ENCODE assay signal across 8 cellular contexts in the genomic region with DNA sequence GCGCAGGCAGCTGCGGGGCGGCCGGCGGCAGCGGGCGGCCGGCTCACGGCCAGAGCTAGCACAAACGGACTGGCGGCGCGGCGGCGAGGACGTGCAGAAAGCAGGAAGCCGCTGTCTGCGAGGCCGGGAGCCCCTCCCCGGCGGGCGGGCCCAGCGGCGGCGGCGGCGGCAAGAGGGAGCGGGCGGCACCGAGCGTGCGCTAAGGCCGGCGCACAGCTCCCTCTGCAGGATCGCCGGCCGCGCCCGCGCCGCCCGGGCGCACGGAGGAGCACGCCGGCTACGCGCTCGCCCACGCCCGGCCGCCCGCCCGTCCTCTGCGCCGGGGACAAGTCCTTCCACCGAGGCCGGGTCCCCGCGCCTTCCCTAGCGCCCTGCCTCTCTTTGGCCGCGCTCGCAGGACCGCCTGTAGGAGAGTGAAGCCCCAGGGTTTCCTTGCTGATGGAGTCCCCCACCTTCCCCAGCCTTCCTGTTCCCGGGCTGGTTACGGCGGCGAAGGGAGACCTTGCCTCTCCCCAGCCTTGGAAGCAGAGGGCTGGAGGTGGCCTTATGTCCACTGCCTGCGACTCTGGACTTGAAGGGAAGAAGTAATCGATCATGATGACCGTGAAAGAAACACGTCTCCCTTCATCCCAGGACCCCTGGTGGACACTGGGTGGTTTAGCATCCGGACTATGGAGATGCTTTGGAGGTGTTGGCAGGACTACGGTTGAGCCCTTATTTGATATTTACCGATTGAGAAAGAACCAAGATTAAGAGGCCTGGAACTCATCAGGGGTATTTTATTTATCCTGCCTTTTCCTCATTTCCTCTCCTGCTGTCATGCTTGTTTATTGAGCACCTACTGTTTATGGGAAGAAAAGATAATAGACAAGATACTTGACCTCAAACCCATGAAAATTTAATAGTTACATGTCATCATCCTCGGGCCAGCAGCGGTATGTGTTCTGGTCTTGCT. TPM values are rescaled to one million over a fixed set of nuclear protein-coding genes. Genes with fewer than 3 reads are reported as not detected.
DNase-seq lines count a peak whose midpoint lies in the region; ATAC-seq, FAIRE-seq and TF ChIP-seq lines count a peak whose summit lies in the region.

PREP (minus strand) TSS at position 102 of the 955 bp plus-strand sequence. CDS start 191 bp downstream, outside the sequence.

- no peak within 1 kb of the TSS for H2BK20ac ChIP-seq in H1 (ENCODE audit: low read length)

- no peak within 1 kb of the TSS for H3K14ac ChIP-seq in H1 (ENCODE audit: insufficient read length)

- no peak within 1 kb of the TSS for H3K4ac ChIP-seq in H1 (replicated peaks; ENCODE audit: insufficient read length, low read depth, low read length)

- no peak within 1 kb of the TSS for H2AK5ac ChIP-seq in H1 (ENCODE audit: low read depth, low read length)

- peak within 1 kb of the TSS; percentile 61; the same call in 1 of the 2 replicates for H3K18ac ChIP-seq in H1 (ENCODE audit: extremely low read depth, low read length)

- H3K23me2 ChIP-seq in H1 (ENCODE audit: low read depth, low read length): peaks cover 8% of the 10 kb centered on the region; the same call in 1 of the 2 replicates

- peaks cover 17% of the 10 kb centered on the region for H3K4me1 ChIP-seq in Caco-2
- peaks cover 7 to 16% (median 10%) of the 10 kb centered on the region in 4 experiments; a peak in 6 of 7 replicates for H3K4me1 ChIP-seq in H1 (replicated peaks in 1 of 4; ENCODE audit: control insufficient read depth in 3 of 4, insufficient read depth in 4 of 4, low read length in 3 of 4)

- peak within 1 kb of the TSS; percentile 93 for H4K91ac ChIP-seq in H1 (replicated peaks; ENCODE audit: insufficient read length, low read length)

- H3K56ac ChIP-seq in H1 (replicated peaks; ENCODE audit: insufficient read length, low read depth, low read length): peak within 1 kb of the TSS; percentile 89

- H3K9ac ChIP-seq in H1 (replicated peaks in 1 of 4; ENCODE audit: extremely low read depth in 1 of 4, low read depth in 3 of 4, low read length in 3 of 4): peak within 1 kb of the TSS; percentile 71 to 87 (median 78)

- peak; percentile 9 to 48; a peak in 3 of 4 replicates for TF ChIP-seq RAD21 in H1 (IDR thresholded peaks at IDR 0.05 in 1 of 2, conservative IDR thresholded peaks at IDR 0.05 in 1 of 2; ENCODE audit: low read depth in 2 of 2, low read length in 2 of 2)

- H2BK120ac ChIP-seq in H1 (replicated peaks; ENCODE audit: low read depth, low read length): no peak within 1 kb of the TSS

- peak in 1 of 2 experiments; percentile 48; a peak in 1 of 3 replicates for TF ChIP-seq EP300 in H1 (IDR thresholded peaks at IDR 0.05; ENCODE audit: borderline replicate concordance in 1 of 2, low read depth in 2 of 2, low read length in 2 of 2)

- 9% methylated on average over 46 of the region's 78 CpGs; no CpG with 5 or more reads in 1 of the 2 experiments for WGBS in H1 (ENCODE audit: extremely low coverage in 1 of 2, insufficient coverage in 1 of 2, insufficient read length in 1 of 2, insufficient replicate concordance in 2 of 2, low coverage in 1 of 2, low lambda C conversion rate in 2 of 2, missing lambda C conversion rate in 1 of 2), 2 experiments

- DNase-seq in Caco-2: peak; percentile 82 to 92
- peak; percentile 83 for DNase-seq in HPDE6-E6E7 (ENCODE audit: extremely low spot score)
- peak; percentile 86 for DNase-seq in NOMO-1 treated with DMSO at 0.1 percent for 48 hours (lab: John Stamatoyannopoulos, UW; ENCODE audit: unreplicated experiment)
- DNase-seq in activated CD8-positive, alpha-beta memory T cell treated with anti-CD3 and anti-CD28 coated beads for 48 hours (ENCODE audit: low read depth in 2 of 3, low spot score in 2 of 3): peak; percentile 44 to 73 (median 52)
- peak in 1 of 2 experiments; percentile 85 for DNase-seq in H1 (ENCODE audit: low read depth in 1 of 2, low spot score in 2 of 2)
- DNase-seq in mesenteric fat pad (ENCODE audit: low spot score): peak; percentile 95
- peak; percentile 54 for DNase-seq in stimulated activated CD8-positive, alpha-beta memory T cell treated with anti-CD3 and anti-CD28 coated beads, Interleukin-15, amount 100 ng/mL, for 1 hour (ENCODE audit: low read depth)

- H3K27ac Mint-ChIP-seq in Caco-2 (ENCODE audit: unreplicated experiment): peak within 1 kb of the TSS; percentile 91

- peak; percentile 91 for ATAC-seq in GM19467 (IDR thresholded peaks at IDR 0.05; ENCODE audit: unreplicated experiment)

- TF ChIP-seq CTCF in Caco-2 (IDR thresholded peaks at IDR 0.05; ENCODE audit: insufficient read depth in 1 of 2, low read depth in 1 of 2, low read length in 1 of 2, severe bottlenecking in 1 of 2, unreplicated experiment in 1 of 2) (peak; percentile 81), H1 (IDR thresholded peaks at IDR 0.05; ENCODE audit: control extremely low read depth in 1 of 3, insufficient read depth in 1 of 3, low read depth in 1 of 3, low read length in 3 of 3) (peak; percentile 57 to 70 (median 62))

- H3K36me3 Mint-ChIP-seq in Caco-2 (ENCODE audit: insufficient read depth, unreplicated experiment): peaks cover under 1% of the 10 kb centered on the region

- no peaks in the 10 kb centered on the region for H3K27me3 ChIP-seq in Caco-2 (replicated peaks; ENCODE audit: control insufficient read depth, insufficient read depth, low read length)
- no peaks in the 10 kb centered on the region for H3K27me3 ChIP-seq in H1 (replicated peaks in 1 of 4; ENCODE audit: control insufficient read depth in 3 of 4, extremely low read depth in 1 of 4, insufficient read depth in 3 of 4, low read length in 3 of 4)

- H3K27ac ChIP-seq in H1 (ENCODE audit: low read depth, low read length): peak within 1 kb of the TSS; percentile 57

- CTCF ChIA-PET in Caco-2 (lab: Charles Lee): interaction anchor here (0.6 to 1.2 kb wide), 11 partner anchors 10 to 316 kb away, joined by 3 to 10 read pairs (median 4); no protein-coding TSS in a partner anchor
- CTCF ChIA-PET in H1 (lab: Charles Lee; ENCODE audit: partially characterized antibody): interaction anchor here (0.6 to 2.3 kb wide), 15 partner anchors 12 to 380 kb away, joined by 3 to 12 read pairs (median 4); no protein-coding TSS in a partner anchor

- H4K5ac ChIP-seq in H1 (ENCODE audit: insufficient read length, low read depth, low read length): peak within 1 kb of the TSS; percentile 55

- peaks cover 21% of the 10 kb centered on the region for H3K4me1 Mint-ChIP-seq in Caco-2 (ENCODE audit: low read depth, unreplicated experiment)

- H3K36me3 ChIP-seq in Caco-2 (ENCODE audit: control insufficient read depth, insufficient read depth, low read length) (no peaks in the 10 kb centered on the region), H1 (ENCODE audit: control insufficient read depth in 2 of 4, insufficient read depth in 4 of 4, low read length in 3 of 4) (no peaks in the 10 kb centered on the region)

- peak within 1 kb of the TSS; percentile 98 for H2AFZ ChIP-seq in H1 (ENCODE audit: low read length)

- peaks cover 7% of the 10 kb centered on the region for H3K79me1 ChIP-seq in H1 (ENCODE audit: low read depth, low read length)

- peak within 1 kb of the TSS; percentile 94 for H4K8ac ChIP-seq in H1 (ENCODE audit: extremely low read depth, insufficient read depth, low read length)

- peaks cover 11 to 39% of the 10 kb centered on the region in 2 experiments for H3K79me2 ChIP-seq in H1 (ENCODE audit: control insufficient read depth in 1 of 2, insufficient read depth in 2 of 2, low read length in 2 of 2)

- peaks cover 0 to 2% of the 10 kb centered on the region in 2 experiments for H4K20me1 ChIP-seq in H1 (replicated peaks in 1 of 2; ENCODE audit: control insufficient read depth in 1 of 2, insufficient read depth in 2 of 2, low read length in 2 of 2)

- peak within 1 kb of the TSS; percentile 97 for H3K4me3 Mint-ChIP-seq in Caco-2 (ENCODE audit: unreplicated experiment)

- H2BK15ac ChIP-seq in H1 (ENCODE audit: low read length): peak within 1 kb of the TSS; percentile 61; the same call in 1 of the 2 replicates

- no peaks in the 10 kb centered on the region for H3K9me3 Mint-ChIP-seq in Caco-2 (ENCODE audit: unreplicated experiment)

- TF ChIP-seq POLR2A in H1 (IDR thresholded peaks at IDR 0.05; ENCODE audit: control extremely low read depth in 1 of 2, low read depth in 2 of 2, low read length in 2 of 2): peak in 1 of 2 experiments; percentile 55; a peak in 2 of 3 replicates

- BruUV-seq in Caco-2 (replicated peaks; lab: Mats Ljungman, UMichigan): no TSS peak

- H3K4me2 ChIP-seq in H1 (ENCODE audit: insufficient read depth in 1 of 2, low read depth in 2 of 2, low read length in 2 of 2): peak within 1 kb of the TSS; percentile 76 to 99

- no peaks in the 10 kb centered on the region for H3K9me3 ChIP-seq in Caco-2
- no peaks in the 10 kb centered on the region for H3K9me3 ChIP-seq in H1 (ENCODE audit: insufficient read depth in 2 of 2, low read depth in 1 of 2, low read length in 1 of 2)

- peak; percentile 13 for FAIRE-seq in H1 (lab: Jason Lieb, UNC)

- H3K27me3 Mint-ChIP-seq in Caco-2 (ENCODE audit: insufficient read depth, unreplicated experiment): no peaks in the 10 kb centered on the region

- no peak within 1 kb of the TSS; the same call in 1 of the 2 replicates for H2BK12ac ChIP-seq in H1 (ENCODE audit: low read depth, low read length)

- intact Hi-C loops in Caco-2 (cut with micrococcal nuclease; ENCODE audit: unreplicated experiment): loop anchor here (1.0 to 2.0 kb wide), 4 partner anchors 29 to 316 kb away; no protein-coding TSS in a partner anchor

- no peak within 1 kb of the TSS for H3K23ac ChIP-seq in H1 (ENCODE audit: insufficient read length)

- POLR2A ChIA-PET in Caco-2 (lab: Charles Lee) (interaction anchor here (1.2 kb wide), 1 partner anchor 29 kb away, joined by 6 read pairs; no protein-coding TSS in a partner anchor), H1 (lab: Charles Lee; ENCODE audit: partially characterized antibody) (interaction anchor here (0.6 to 2.1 kb wide), 7 partner anchors 13 to 312 kb away, joined by 3 to 7 read pairs (median 3); no protein-coding TSS in a partner anchor)

- H2BK5ac ChIP-seq in H1 (ENCODE audit: low read depth, low read length): peak within 1 kb of the TSS; percentile 60; the same call in 1 of the 2 replicates

- H3K4me3 ChIP-seq in Caco-2 (ENCODE audit: low read depth, low read length) (peak within 1 kb of the TSS; percentile 96), H1 (ENCODE audit: extremely low read depth in 1 of 4, insufficient read depth in 2 of 4, low read depth in 3 of 4, low read length in 4 of 4) (peak within 1 kb of the TSS; percentile 80 to 100 (median 82))

RNA-seq across cellular contexts. Expression of gene PREP, which starts in this region (rescaled TPM):
- total RNA-seq in Caco-2 (2022): 66.5 and 69.9 TPM in 2 replicates
- total RNA-seq in H1 (2021; fragmentation: NEBNext Ultra II Directional; extraction: Animal tissue kit (Norgen Biotek cat#: 25700)): 67.8 and 70.0 TPM in 2 replicates
- polyA plus RNA-seq in H1 (2011; rRNA removed): 20.2 and 26.8 TPM in 2 replicates
- 28.5 TPM for polyA plus RNA-seq in H1 (2011; cell fraction: cytosol; rRNA removed)
- 26.0 TPM for polyA plus RNA-seq in H1 (2011; cell fraction: nucleus; rRNA removed)
- polyA plus RNA-seq in H1 (2012, experiment 1 of 2): 48.8 to 52.7 TPM (median 52.5 TPM) in 4 replicates
- 18.2 TPM for polyA plus RNA-seq in H1 (2012, experiment 2 of 2)
- 50.1 TPM for polyA plus RNA-seq in H1 (2013, experiment 1 of 2)
- polyA plus RNA-seq in H1 (2013, experiment 2 of 2): 49.3 TPM
- 41.0 and 42.6 TPM in 2 replicates for polyA minus RNA-seq in H1 (2011; rRNA and poly(A)+ RNA removed)
- 32.4 TPM for polyA minus RNA-seq in H1 (2011; cell fraction: cytosol; rRNA and poly(A)+ RNA removed)
- polyA minus RNA-seq in H1 (2011; cell fraction: nucleus; rRNA and poly(A)+ RNA removed): 36.4 TPM
- total RNA-seq in mesenteric fat pad: 35.8 TPM
